ENCODE assay signal across 1 cellular context in genomic region chr14:80213602-80214001, GRCh38.
TF ChIP-seq lines count a peak whose summit lies in the region.

No MANE protein-coding gene starts in this region.

TF ChIP-seq in A549, 52 proteins besides CTCF, POLR2A, EP300 and RAD21 (continued from another document):
- no peak for TF ChIP-seq ZFP36 (IDR thresholded peaks at IDR 0.05; ENCODE audit: borderline replicate concordance, partially characterized antibody)
